In genomic region chr12:53324779-53325538, GRCh38 we compare ENCODE assay signal across 8 cellular contexts. TPM values are rescaled to one million over a fixed set of nuclear protein-coding genes. Genes with fewer than 3 reads are reported as not detected.
DNase-seq lines count a peak whose midpoint lies in the region; ATAC-seq and TF ChIP-seq lines count a peak whose summit lies in the region.

No MANE protein-coding gene starts in this region.

- peaks cover 16% of the 10 kb centered on the region for H3K27me3 ChIP-seq in kidney epithelial cell (ENCODE audit: control insufficient read depth, insufficient read depth, low read length)

- TF ChIP-seq CTCF in kidney epithelial cell (IDR thresholded peaks at IDR 0.05; ENCODE audit: insufficient read depth, low read length, poor library complexity, severe bottlenecking): peak; percentile 85

- ATAC-seq in GM18907 (IDR thresholded peaks at IDR 0.05; ENCODE audit: unreplicated experiment) (peak; percentile 57), HG03139 (IDR thresholded peaks at IDR 0.05; ENCODE audit: unreplicated experiment) (peak; percentile 48)

- H3K4me3 ChIP-seq in kidney epithelial cell (ENCODE audit: low read depth, low read length): peak overlapping the region; percentile 53

- peak; percentile 95 for DNase-seq in AG08395 (ENCODE audit: low spot score)
- DNase-seq in NCI-H2196 treated with DMSO at 0.1 percent for 48 hours (lab: John Stamatoyannopoulos, UW; ENCODE audit: unreplicated experiment): peak; percentile 93
- peak; percentile 66 to 76 (median 71) for DNase-seq in activated CD4-positive, CD25-positive, alpha-beta regulatory T cell (lab: John Stamatoyannopoulos, UW)
- DNase-seq in central memory CD4-positive, alpha-beta T cell: peak; percentile 68
- peak; percentile 54 for DNase-seq in kidney epithelial cell (ENCODE audit: low read depth)
- DNase-seq in stimulated activated CD4-positive, alpha-beta T cell treated with anti-CD3 and anti-CD28 coated beads, Interleukin-15, amount 100 ng/mL, for 24 hours: peak; percentile 95

- H3K36me3 ChIP-seq in kidney epithelial cell (ENCODE audit: control insufficient read depth, insufficient read depth, low read length): no peaks in the 10 kb centered on the region

RNA-seq across cellular contexts. Expression of gene AAAS, which starts 3.5 kb away (rescaled TPM):
- 56.3 and 62.3 TPM in 2 replicates for total RNA-seq in kidney epithelial cell

RNA-seq across cellular contexts. Expression of gene SP7, which starts 11.2 kb away (rescaled TPM):
- not detected in 2 replicates for total RNA-seq in kidney epithelial cell

RNA-seq across cellular contexts. Expression of gene MYG1, which starts 25.5 kb away (rescaled TPM):
- total RNA-seq in kidney epithelial cell: 73.1 and 75.3 TPM in 2 replicates

RNA-seq across cellular contexts. Expression of gene PFDN5, which starts 29.6 kb away (rescaled TPM):
- 291 and 301 TPM in 2 replicates for total RNA-seq in kidney epithelial cell

RNA-seq across cellular contexts. Expression of gene SP1, which starts 55.0 kb away (rescaled TPM):
- 57.3 and 63.9 TPM in 2 replicates for total RNA-seq in kidney epithelial cell

Comparison
In these comparisons a context has a peak if more than half of its experiments do, and no peak if none do; other contexts are left out.
1. Peak in every context shown above with its lines: DNase-seq, ATAC-seq and H3K4me3 ChIP-seq.